In the genomic region with DNA sequence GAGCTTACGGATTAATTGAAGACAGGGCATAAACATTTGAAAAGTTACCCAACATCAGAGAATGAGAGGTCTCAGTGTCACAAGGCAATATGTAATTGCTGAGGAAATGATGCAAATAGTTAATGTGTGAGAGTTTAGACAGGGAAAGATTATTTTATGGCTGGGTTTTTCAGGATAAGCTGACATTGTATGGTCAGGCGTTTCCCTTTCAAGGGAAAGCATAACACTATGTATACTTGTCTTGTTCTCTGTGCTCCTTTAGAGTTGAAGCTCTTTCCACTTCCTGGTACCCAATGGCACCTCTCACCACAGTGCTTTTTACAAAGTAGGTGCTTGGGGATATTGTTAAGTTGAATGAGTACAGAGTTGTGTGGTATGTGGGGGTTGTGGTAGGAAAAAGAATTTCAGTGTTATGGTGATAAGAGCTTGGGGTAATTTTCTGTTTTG, we compare ENCODE assay signal across 11 cellular contexts. TPM values are rescaled to one million over a fixed set of nuclear protein-coding genes. Genes with fewer than 3 reads are reported as not detected.
DNase-seq lines count a peak whose midpoint lies in the region; ATAC-seq, FAIRE-seq and TF ChIP-seq lines count a peak whose summit lies in the region.
"Had no signal": no experiment of that assay in that cellular context is flagged by ENCODE, and none has a peak within 500 bp of the region (broad histone marks: within the 10 kb centered on the region; RNA-seq: fewer than 3 reads in every experiment).

No MANE protein-coding gene starts in this region.

- peaks cover 4 to 13% of the 10 kb centered on the region in 2 donors for H3K9me3 Mint-ChIP-seq in activated naive CD4-positive, alpha-beta T cell treated with anti-CD3 and anti-CD28 coated beads, Interleukin-2, amount 50 U/mL, for 72 hours

- no peak overlapping the region for H3K9ac ChIP-seq in MM.1S (ENCODE audit: low read length)

- H3K4me3 ChIP-seq in left lung (no peak overlapping the region), uterus (no peak overlapping the region), MM.1S (ENCODE audit: low read length) (no peak overlapping the region)

- no peaks in the 10 kb centered on the region; the same call in 1 of the 2 replicates for H4K20me1 ChIP-seq in MM.1S (ENCODE audit: insufficient read depth, low read length)

- FAIRE-seq in GM12892 (lab: Jason Lieb, UNC), result no peak

- H3K9me2 ChIP-seq in MM.1S (replicated peaks; ENCODE audit: insufficient read depth, low read length), result no peaks in the 10 kb centered on the region

- H3K27me3 ChIP-seq in left lung, result no peaks in the 10 kb centered on the region
- H3K27me3 ChIP-seq in uterus, result no peaks in the 10 kb centered on the region
- H3K27me3 ChIP-seq in MM.1S (replicated peaks; ENCODE audit: insufficient read depth, low read length), result no peaks in the 10 kb centered on the region

- peaks cover 37 to 94% of the 10 kb centered on the region in 2 donors for H3K4me1 ChIP-seq in left lung
- H3K4me1 ChIP-seq in uterus, result peaks cover 16 to 28% of the 10 kb centered on the region in 2 donors
- peaks cover 9% of the 10 kb centered on the region for H3K4me1 ChIP-seq in MM.1S (ENCODE audit: low read length)

- no peak overlapping the region for H2AFZ ChIP-seq in MM.1S (ENCODE audit: low read length)

- peak overlapping the region; percentile 61 to 83 for H3K27ac Mint-ChIP-seq in activated naive CD4-positive, alpha-beta T cell treated with anti-CD3 and anti-CD28 coated beads, Interleukin-2, amount 50 U/mL, for 72 hours
- H3K27ac Mint-ChIP-seq: activated B cell treated with CpG ODN at 0.5 μM for 24 hours had no signal

- H3K79me2 ChIP-seq in MM.1S (ENCODE audit: low read length), result peaks cover 87% of the 10 kb centered on the region

- no peak for TF ChIP-seq POLR2A in uterus (IDR thresholded peaks at IDR 0.05)
- no peak for TF ChIP-seq POLR2A in GM12892 (IDR thresholded peaks at IDR 0.05; ENCODE audit: low read depth, low read length)

- H3K9me3 ChIP-seq in left lung (no peaks in the 10 kb centered on the region), uterus (no peaks in the 10 kb centered on the region), MM.1S (replicated peaks; ENCODE audit: insufficient read depth, low read length) (no peaks in the 10 kb centered on the region)

- H3K36me3 ChIP-seq in left lung (no peaks in the 10 kb centered on the region), uterus (no peaks in the 10 kb centered on the region), MM.1S (replicated peaks; ENCODE audit: insufficient read depth, low read length) (no peaks in the 10 kb centered on the region)

- TF ChIP-seq CTCF in left lung (IDR thresholded peaks at IDR 0.05), result no peak
- no peak for TF ChIP-seq CTCF in uterus (IDR thresholded peaks at IDR 0.05)
- TF ChIP-seq CTCF in MM.1S (IDR thresholded peaks at IDR 0.05; ENCODE audit: low read length), result no peak

- no peak for DNase-seq in Right ventricle myocardium superior
- DNase-seq in Right ventricle myocardium inferior (ENCODE audit: missing footprints), result no peak
- peak in 1 of 2 donors; percentile 20 for DNase-seq in activated naive CD4-positive, alpha-beta T cell treated with anti-CD3 and anti-CD28 coated beads, Interleukin-2, amount 50 U/mL, for 72 hours (ENCODE audit: low spot score in 2 of 2)
- no peak for DNase-seq in left lung
- DNase-seq in uterus, result no peak
- no peak for DNase-seq in MM.1S
- no peak for DNase-seq in GM12892 (ENCODE audit: insufficient read length)
- DNase-seq: activated B cell treated with CpG ODN at 0.5 μM for 24 hours, COR-L47, NCI-H1694 had no signal

- H3K27ac ChIP-seq in left lung (peak overlapping the region; percentile 1 to 51), uterus (peak overlapping the region; percentile 85 to 96), MM.1S (ENCODE audit: low read length) (no peak overlapping the region)

- H3F3A ChIP-seq in MM.1S (ENCODE audit: insufficient read depth, low read length), result no peaks in the 10 kb centered on the region

- H3K36me3 Mint-ChIP-seq in activated naive CD4-positive, alpha-beta T cell treated with anti-CD3 and anti-CD28 coated beads, Interleukin-2, amount 50 U/mL, for 72 hours, result peaks cover 13 to 50% of the 10 kb centered on the region in 2 donors

- no peak overlapping the region for H3K4me2 ChIP-seq in MM.1S (ENCODE audit: low read depth, low read length)

- intact Hi-C loops in Right ventricle myocardium superior (cut with DNase I) (no loop called here), Right ventricle myocardium inferior (cut with DNase I) (no loop called here), left lung (cut with DNase I) (no loop called here), uterus (cut with DNase I; ENCODE audit: low total_unique reads) (no loop called here)

- ATAC-seq in Right ventricle myocardium superior (ENCODE audit: poor library complexity) (peak; percentile 32), Right ventricle myocardium inferior (no peak), left lung (peak; percentile 47), HG02884 (IDR thresholded peaks at IDR 0.05; ENCODE audit: unreplicated experiment) (no peak)
- ATAC-seq in activated naive CD4-positive, alpha-beta T cell treated with anti-CD3 and anti-CD28 coated beads, Interleukin-2, amount 50 U/mL, for 72 hours, result peak; percentile 87 to 92

RNA-seq across cellular contexts. Expression of a gene that starts 19.9 kb away (rescaled TPM):
- total RNA-seq in Right ventricle myocardium superior (39.4 TPM), Right ventricle myocardium inferior (47.6 TPM), left lung (100 to 1,000 TPM; 257 to 296 TPM), uterus (100 to 1,000 TPM; 195 to 777 (median 290) TPM)
- 100 to 1,000 TPM; 185 to 192 TPM for total RNA-seq in activated naive CD4-positive, alpha-beta T cell treated with anti-CD3 and anti-CD28 coated beads, Interleukin-2, amount 50 U/mL, for 72 hours
- polyA plus RNA-seq in GM12892 (2012; ENCODE audit: missing spikeins), result 84.6 TPM

RNA-seq across cellular contexts. Expression of a gene that starts 55.8 kb away (rescaled TPM):
- total RNA-seq in Right ventricle myocardium superior (2.2 TPM), Right ventricle myocardium inferior (4.6 TPM), left lung (1 to 10 TPM; 3.6 to 5.4 TPM), uterus (1 to 10 TPM in 3 of 4 donors, under 1 TPM in 1; 0.51 to 5.5 (median 3.8) TPM)
- under 1 TPM; 0.50 to 0.99 TPM for total RNA-seq in activated naive CD4-positive, alpha-beta T cell treated with anti-CD3 and anti-CD28 coated beads, Interleukin-2, amount 50 U/mL, for 72 hours
- 2.6 TPM for polyA plus RNA-seq in GM12892 (2012; ENCODE audit: missing spikeins)

Comparison
In these comparisons a context has a peak if more than half of its experiments do, and no peak if none do; other contexts are left out.
1. ATAC-seq: peak in Right ventricle myocardium superior (single experiment), activated naive CD4-positive, alpha-beta T cell treated with anti-CD3 and anti-CD28 coated beads, Interleukin-2, amount 50 U/mL, for 72 hours (2 of 2) and left lung (single experiment); none in Right ventricle myocardium inferior (single experiment) and HG02884 (single experiment).